Comparison of ENCODE assay signal across 18 cellular contexts in the genomic region with DNA sequence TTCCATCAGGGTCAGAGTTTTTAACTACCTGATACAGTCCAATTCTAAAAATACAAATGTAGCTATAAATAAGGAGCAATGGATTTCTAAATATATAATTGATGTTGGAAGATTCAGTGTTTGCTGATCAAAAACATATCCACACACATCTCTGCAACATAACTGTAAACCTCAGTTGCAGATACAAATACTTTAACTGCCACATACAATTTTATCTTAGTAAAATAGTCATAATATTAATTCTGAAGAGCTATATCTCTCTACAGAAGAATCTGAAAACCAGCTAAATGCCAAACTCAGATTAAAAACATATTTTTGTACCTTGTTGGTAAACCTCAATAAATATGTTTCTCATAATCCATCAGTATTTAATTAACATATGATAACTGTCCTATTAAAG.
"Had no signal": no experiment of that assay in that cellular context is flagged by ENCODE, and none has a peak within 500 bp of the region (broad histone marks: within the 10 kb centered on the region; RNA-seq: fewer than 3 reads in every experiment).

No MANE protein-coding gene starts in this region.

- DNase-seq: Kasumi-1, MM.1S, NCI-H1092 treated with DMSO at 0.1 percent for 48 hours, NCI-H1436, NCI-H187 treated with DMSO at 0.1 percent for 48 hours, NCI-H2029 treated with DMSO at 0.1 percent for 48 hours, NCI-H2227 treated with DMSO at 0.1 percent for 48 hours, NCI-H510A, NCI-H524 treated with DMSO at 0.1 percent for 48 hours, NCI-H69, NCI-H774, PC-3, SHP77, SW 1271, T-cell had no signal

- H3K9ac ChIP-seq: KMS-11 had no signal

- H3K4me2 ChIP-seq: KMS-11 had no signal

- ATAC-seq: Panc1, PC-3, T-cell had no signal

- H3K27ac ChIP-seq: KMS-11, RWPE1 had no signal
